In the genomic region with DNA sequence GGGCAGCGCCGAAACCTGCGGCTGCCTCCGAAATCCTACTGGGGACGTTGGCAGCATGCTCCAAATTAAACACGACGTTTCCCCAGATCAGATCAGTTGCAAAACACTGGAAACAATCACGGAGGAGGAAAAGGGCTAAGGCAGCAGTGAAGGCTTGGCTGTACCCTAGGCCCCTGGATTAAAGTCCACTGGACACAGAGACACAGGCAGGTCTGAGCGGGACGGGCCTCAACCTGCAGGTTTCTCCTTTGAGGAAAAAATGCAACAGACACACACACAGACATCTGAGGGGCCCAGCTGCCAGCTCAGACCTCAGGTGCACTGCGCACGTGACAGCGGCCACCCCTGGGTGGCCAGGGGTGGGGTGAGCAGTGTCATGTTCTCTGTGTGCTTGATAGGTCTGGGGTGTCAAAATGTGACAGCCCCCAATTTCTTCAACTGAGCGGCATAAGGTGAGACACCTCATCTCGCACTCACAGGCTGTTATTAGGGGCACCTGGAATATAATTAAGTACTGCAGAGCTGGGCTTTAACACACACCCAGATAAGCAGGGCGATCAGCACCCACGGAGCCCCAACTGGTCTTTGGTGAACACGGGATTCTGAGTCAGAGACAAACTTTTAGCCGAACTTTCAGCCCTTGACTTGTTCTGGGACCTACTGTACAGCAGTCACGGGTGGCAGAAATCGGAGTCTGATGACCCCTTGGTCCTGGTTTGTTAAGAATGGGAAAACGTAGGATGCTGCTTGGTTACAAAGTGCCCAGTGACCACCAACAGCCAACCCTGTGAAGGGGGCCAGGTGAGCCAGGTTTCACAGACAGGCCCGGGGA, we compare ENCODE assay signal across 1 cellular context.
TF ChIP-seq lines count a peak whose summit lies in the region.

No MANE protein-coding gene starts in this region.

TF ChIP-seq in HepG2, 621 proteins besides CTCF, POLR2A, EP300 and RAD21 (continued from another document):
- TF ChIP-seq, protein P1, sequence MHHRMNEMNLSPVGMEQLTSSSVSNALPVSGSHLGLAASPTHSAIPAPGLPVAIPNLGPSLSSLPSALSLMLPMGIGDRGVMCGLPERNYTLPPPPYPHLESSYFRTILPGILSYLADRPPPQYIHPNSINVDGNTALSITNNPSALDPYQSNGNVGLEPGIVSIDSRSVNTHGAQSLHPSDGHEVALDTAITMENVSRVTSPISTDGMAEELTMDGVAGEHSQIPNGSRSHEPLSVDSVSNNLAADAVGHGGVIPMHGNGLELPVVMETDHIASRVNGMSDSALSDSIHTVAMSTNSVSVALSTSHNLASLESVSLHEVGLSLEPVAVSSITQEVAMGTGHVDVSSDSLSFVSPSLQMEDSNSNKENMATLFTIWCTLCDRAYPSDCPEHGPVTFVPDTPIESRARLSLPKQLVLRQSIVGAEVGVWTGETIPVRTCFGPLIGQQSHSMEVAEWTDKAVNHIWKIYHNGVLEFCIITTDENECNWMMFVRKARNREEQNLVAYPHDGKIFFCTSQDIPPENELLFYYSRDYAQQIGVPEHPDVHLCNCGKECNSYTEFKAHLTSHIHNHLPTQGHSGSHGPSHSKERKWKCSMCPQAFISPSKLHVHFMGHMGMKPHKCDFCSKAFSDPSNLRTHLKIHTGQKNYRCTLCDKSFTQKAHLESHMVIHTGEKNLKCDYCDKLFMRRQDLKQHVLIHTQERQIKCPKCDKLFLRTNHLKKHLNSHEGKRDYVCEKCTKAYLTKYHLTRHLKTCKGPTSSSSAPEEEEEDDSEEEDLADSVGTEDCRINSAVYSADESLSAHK (CRISPR knock-in tag; IDR thresholded peaks at IDR 0.05; ENCODE audit: borderline replicate concordance) = no peak
- TF ChIP-seq, protein P2, sequence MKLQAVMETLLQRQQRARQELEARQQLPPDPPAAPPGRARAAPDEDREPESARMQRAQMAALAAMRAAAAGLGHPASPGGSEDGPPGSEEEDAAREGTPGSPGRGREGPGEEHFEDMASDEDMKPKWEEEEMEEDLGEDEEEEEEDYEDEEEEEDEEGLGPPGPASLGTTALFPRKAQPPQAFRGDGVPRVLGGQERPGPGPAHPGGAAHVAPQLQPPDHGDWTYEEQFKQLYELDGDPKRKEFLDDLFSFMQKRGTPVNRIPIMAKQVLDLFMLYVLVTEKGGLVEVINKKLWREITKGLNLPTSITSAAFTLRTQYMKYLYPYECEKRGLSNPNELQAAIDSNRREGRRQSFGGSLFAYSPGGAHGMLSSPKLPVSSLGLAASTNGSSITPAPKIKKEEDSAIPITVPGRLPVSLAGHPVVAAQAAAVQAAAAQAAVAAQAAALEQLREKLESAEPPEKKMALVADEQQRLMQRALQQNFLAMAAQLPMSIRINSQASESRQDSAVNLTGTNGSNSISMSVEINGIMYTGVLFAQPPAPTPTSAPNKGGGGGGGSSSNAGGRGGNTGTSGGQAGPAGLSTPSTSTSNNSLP (IDR thresholded peaks at IDR 0.05; ENCODE audit: low read depth, low read length) = peak; percentile 78
- TF ChIP-seq, protein P3, sequence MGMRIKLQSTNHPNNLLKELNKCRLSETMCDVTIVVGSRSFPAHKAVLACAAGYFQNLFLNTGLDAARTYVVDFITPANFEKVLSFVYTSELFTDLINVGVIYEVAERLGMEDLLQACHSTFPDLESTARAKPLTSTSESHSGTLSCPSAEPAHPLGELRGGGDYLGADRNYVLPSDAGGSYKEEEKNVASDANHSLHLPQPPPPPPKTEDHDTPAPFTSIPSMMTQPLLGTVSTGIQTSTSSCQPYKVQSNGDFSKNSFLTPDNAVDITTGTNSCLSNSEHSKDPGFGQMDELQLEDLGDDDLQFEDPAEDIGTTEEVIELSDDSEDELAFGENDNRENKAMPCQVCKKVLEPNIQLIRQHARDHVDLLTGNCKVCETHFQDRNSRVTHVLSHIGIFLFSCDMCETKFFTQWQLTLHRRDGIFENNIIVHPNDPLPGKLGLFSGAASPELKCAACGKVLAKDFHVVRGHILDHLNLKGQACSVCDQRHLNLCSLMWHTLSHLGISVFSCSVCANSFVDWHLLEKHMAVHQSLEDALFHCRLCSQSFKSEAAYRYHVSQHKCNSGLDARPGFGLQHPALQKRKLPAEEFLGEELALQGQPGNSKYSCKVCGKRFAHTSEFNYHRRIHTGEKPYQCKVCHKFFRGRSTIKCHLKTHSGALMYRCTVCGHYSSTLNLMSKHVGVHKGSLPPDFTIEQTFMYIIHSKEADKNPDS (CRISPR knock-in tag; IDR thresholded peaks at IDR 0.05) = no peak
- peak; percentile 45; the same call in 1 of the 2 replicates for TF ChIP-seq TBX3 (IDR thresholded peaks at IDR 0.05; ENCODE audit: borderline replicate concordance)
- TF ChIP-seq, protein P4, sequence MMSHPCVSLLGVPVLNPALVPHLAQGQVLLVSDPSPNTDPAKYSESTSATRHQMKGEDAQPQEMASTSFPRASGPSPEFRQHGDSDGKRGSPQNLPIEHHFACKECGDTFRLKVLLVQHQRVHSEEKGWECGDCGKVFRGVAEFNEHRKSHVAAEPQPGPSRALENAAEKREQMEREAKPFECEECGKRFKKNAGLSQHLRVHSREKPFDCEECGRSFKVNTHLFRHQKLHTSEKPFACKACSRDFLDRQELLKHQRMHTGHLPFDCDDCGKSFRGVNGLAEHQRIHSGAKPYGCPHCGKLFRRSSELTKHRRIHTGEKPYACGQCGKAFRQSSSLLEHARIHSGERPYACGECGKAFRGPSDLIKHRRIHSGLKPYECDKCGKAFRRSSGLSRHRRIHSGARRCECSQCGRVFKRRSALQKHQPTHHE (CRISPR knock-in tag; IDR thresholded peaks at IDR 0.05; ENCODE audit: borderline replicate concordance) = no peak
- TF ChIP-seq, protein P5, sequence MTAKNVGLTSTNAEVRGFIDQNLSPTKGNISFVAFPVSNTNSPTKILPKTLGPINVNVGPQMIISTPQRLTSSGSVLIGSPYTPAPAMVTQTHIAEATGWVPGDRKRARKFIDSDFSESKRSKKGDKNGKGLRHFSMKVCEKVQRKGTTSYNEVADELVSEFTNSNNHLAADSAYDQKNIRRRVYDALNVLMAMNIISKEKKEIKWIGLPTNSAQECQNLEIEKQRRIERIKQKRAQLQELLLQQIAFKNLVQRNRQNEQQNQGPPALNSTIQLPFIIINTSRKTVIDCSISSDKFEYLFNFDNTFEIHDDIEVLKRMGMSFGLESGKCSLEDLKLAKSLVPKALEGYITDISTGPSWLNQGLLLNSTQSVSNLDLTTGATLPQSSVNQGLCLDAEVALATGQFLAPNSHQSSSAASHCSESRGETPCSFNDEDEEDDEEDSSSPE (CRISPR knock-in tag; IDR thresholded peaks at IDR 0.05) = peak; percentile 48; the same call in 1 of the 2 replicates
- 0 out of 2 replicates have a peak, but pooled peaks have one; percentile 43 for TF ChIP-seq ZNF335 (CRISPR knock-in tag; IDR thresholded peaks at IDR 0.05)
- 0 out of 2 replicates have a peak, but pooled peaks have one; percentile 56 for TF ChIP-seq CBFB (CRISPR knock-in tag; IDR thresholded peaks at IDR 0.05)
- no peak for TF ChIP-seq ZNF44 (CRISPR knock-in tag; IDR thresholded peaks at IDR 0.05)
- TF ChIP-seq ZBTB7A (CRISPR knock-in tag; IDR thresholded peaks at IDR 0.05) = peak; percentile 30; the same call in 1 of the 2 replicates
- no peak for TF ChIP-seq ZNF550 (CRISPR knock-in tag; IDR thresholded peaks at IDR 0.05; ENCODE audit: borderline replicate concordance)
- TF ChIP-seq XRCC5 (optimal IDR thresholded peaks at IDR 0.05; ENCODE audit: low read length) = no peak
- TF ChIP-seq, protein P6, sequence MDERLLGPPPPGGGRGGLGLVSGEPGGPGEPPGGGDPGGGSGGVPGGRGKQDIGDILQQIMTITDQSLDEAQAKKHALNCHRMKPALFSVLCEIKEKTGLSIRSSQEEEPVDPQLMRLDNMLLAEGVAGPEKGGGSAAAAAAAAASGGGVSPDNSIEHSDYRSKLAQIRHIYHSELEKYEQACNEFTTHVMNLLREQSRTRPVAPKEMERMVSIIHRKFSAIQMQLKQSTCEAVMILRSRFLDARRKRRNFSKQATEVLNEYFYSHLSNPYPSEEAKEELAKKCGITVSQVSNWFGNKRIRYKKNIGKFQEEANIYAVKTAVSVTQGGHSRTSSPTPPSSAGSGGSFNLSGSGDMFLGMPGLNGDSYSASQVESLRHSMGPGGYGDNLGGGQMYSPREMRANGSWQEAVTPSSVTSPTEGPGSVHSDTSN (CRISPR knock-in tag; IDR thresholded peaks at IDR 0.05) = no peak
- peak; percentile 93 for TF ChIP-seq PHF21A (CRISPR knock-in tag; IDR thresholded peaks at IDR 0.05)
- TF ChIP-seq ZNF329 (CRISPR knock-in tag; IDR thresholded peaks at IDR 0.05; ENCODE audit: low read depth) = no peak
- no peak for TF ChIP-seq NR1H2 (CRISPR knock-in tag; IDR thresholded peaks at IDR 0.05; ENCODE audit: borderline replicate concordance, low read depth)
- TF ChIP-seq ZBTB38 (CRISPR knock-in tag; IDR thresholded peaks at IDR 0.05) = no peak
- TF ChIP-seq, protein P7, sequence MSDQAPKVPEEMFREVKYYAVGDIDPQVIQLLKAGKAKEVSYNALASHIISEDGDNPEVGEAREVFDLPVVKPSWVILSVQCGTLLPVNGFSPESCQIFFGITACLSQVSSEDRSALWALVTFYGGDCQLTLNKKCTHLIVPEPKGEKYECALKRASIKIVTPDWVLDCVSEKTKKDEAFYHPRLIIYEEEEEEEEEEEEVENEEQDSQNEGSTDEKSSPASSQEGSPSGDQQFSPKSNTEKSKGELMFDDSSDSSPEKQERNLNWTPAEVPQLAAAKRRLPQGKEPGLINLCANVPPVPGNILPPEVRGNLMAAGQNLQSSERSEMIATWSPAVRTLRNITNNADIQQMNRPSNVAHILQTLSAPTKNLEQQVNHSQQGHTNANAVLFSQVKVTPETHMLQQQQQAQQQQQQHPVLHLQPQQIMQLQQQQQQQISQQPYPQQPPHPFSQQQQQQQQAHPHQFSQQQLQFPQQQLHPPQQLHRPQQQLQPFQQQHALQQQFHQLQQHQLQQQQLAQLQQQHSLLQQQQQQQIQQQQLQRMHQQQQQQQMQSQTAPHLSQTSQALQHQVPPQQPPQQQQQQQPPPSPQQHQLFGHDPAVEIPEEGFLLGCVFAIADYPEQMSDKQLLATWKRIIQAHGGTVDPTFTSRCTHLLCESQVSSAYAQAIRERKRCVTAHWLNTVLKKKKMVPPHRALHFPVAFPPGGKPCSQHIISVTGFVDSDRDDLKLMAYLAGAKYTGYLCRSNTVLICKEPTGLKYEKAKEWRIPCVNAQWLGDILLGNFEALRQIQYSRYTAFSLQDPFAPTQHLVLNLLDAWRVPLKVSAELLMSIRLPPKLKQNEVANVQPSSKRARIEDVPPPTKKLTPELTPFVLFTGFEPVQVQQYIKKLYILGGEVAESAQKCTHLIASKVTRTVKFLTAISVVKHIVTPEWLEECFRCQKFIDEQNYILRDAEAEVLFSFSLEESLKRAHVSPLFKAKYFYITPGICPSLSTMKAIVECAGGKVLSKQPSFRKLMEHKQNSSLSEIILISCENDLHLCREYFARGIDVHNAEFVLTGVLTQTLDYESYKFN (CRISPR knock-in tag; conservative IDR thresholded peaks at IDR 0.05) = peak; percentile 90
- TF ChIP-seq, protein P8, sequence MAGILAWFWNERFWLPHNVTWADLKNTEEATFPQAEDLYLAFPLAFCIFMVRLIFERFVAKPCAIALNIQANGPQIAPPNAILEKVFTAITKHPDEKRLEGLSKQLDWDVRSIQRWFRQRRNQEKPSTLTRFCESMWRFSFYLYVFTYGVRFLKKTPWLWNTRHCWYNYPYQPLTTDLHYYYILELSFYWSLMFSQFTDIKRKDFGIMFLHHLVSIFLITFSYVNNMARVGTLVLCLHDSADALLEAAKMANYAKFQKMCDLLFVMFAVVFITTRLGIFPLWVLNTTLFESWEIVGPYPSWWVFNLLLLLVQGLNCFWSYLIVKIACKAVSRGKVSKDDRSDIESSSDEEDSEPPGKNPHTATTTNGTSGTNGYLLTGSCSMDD (CRISPR knock-in tag; IDR thresholded peaks at IDR 0.05) = no peak
- TF ChIP-seq CCAR2 (optimal IDR thresholded peaks at IDR 0.05; ENCODE audit: low read depth, low read length) = no peak
- peak; percentile 63; the same call in 1 of the 2 replicates for TF ChIP-seq SMYD3 (CRISPR knock-in tag; IDR thresholded peaks at IDR 0.05)
- no peak for TF ChIP-seq KDM5A (IDR thresholded peaks at IDR 0.05; ENCODE audit: borderline replicate concordance, low read length)
- TF ChIP-seq ZNF841 (CRISPR knock-in tag; IDR thresholded peaks at IDR 0.05; ENCODE audit: borderline replicate concordance) = no peak
- no peak for TF ChIP-seq FOXP1 (IDR thresholded peaks at IDR 0.05)
- TF ChIP-seq FOXP1 (CRISPR knock-in tag; IDR thresholded peaks at IDR 0.05) = peak; percentile 67; the same call in 1 of the 2 replicates
- peak; percentile 78; the same call in 1 of the 2 replicates for TF ChIP-seq ZNF430 (CRISPR knock-in tag; IDR thresholded peaks at IDR 0.05)
- TF ChIP-seq, protein P9, sequence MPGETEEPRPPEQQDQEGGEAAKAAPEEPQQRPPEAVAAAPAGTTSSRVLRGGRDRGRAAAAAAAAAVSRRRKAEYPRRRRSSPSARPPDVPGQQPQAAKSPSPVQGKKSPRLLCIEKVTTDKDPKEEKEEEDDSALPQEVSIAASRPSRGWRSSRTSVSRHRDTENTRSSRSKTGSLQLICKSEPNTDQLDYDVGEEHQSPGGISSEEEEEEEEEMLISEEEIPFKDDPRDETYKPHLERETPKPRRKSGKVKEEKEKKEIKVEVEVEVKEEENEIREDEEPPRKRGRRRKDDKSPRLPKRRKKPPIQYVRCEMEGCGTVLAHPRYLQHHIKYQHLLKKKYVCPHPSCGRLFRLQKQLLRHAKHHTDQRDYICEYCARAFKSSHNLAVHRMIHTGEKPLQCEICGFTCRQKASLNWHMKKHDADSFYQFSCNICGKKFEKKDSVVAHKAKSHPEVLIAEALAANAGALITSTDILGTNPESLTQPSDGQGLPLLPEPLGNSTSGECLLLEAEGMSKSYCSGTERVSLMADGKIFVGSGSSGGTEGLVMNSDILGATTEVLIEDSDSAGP (CRISPR knock-in tag; IDR thresholded peaks at IDR 0.05; ENCODE audit: borderline replicate concordance) = 0 out of 2 replicates have a peak, but pooled peaks have one; percentile 21
- no peak for TF ChIP-seq ZBTB20 (CRISPR knock-in tag; IDR thresholded peaks at IDR 0.05; ENCODE audit: borderline replicate concordance, low read depth)
- TF ChIP-seq, protein P10, sequence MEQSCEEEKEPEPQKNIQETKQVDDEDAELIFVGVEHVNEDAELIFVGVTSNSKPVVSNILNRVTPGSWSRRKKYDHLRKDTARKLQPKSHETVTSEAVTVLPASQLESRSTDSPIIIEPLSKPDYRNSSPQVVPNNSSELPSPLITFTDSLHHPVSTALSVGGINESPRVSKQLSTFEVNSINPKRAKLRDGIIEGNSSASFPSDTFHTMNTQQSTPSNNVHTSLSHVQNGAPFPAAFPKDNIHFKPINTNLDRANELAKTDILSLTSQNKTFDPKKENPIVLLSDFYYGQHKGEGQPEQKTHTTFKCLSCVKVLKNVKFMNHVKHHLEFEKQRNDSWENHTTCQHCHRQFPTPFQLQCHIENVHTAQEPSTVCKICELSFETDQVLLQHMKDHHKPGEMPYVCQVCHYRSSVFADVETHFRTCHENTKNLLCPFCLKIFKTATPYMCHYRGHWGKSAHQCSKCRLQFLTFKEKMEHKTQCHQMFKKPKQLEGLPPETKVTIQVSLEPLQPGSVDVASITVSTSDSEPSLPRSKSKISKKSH (CRISPR knock-in tag; IDR thresholded peaks at IDR 0.05; ENCODE audit: borderline replicate concordance) = no peak
- TF ChIP-seq, protein P11, sequence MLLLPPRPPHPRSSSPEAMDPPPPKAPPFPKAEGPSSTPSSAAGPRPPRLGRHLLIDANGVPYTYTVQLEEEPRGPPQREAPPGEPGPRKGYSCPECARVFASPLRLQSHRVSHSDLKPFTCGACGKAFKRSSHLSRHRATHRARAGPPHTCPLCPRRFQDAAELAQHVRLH (CRISPR knock-in tag; IDR thresholded peaks at IDR 0.05; ENCODE audit: borderline replicate concordance, low read depth) = no peak; the same call in 1 of the 2 replicates
- peak; percentile 89 for TF ChIP-seq MED1 (CRISPR knock-in tag; IDR thresholded peaks at IDR 0.05)
- TF ChIP-seq SRF (IDR thresholded peaks at IDR 0.05; ENCODE audit: low read depth, low read length) = no peak
- peak; percentile 94 for TF ChIP-seq ZFX (CRISPR knock-in tag; IDR thresholded peaks at IDR 0.05; ENCODE audit: low read depth)
- TF ChIP-seq SP5 (CRISPR knock-in tag; IDR thresholded peaks at IDR 0.05; ENCODE audit: borderline replicate concordance, low read depth) = 0 out of 2 replicates have a peak, but pooled peaks have one; percentile 46
